Comparison of ENCODE assay signal across 32 cellular contexts in genomic region chr5:32733582-32734340, GRCh38. TPM values are rescaled to one million over a fixed set of nuclear protein-coding genes. Genes with fewer than 3 reads are reported as not detected.
"Had no signal": no experiment of that assay in that cellular context is flagged by ENCODE, and none has a peak within 500 bp of the region (broad histone marks: within the 10 kb centered on the region; RNA-seq: fewer than 3 reads in every experiment).

No MANE protein-coding gene starts in this region.

- ATAC-seq: activated CD4-positive, CD25-positive, alpha-beta regulatory T cell treated with anti-CD3 and anti-CD28 coated beads, Interleukin-2, amount 50 U/mL, for 24 hours; activated CD8-positive, alpha-beta T cell treated with anti-CD3 and anti-CD28 coated beads for 36 hours; activated T-cell treated with anti-CD3 and anti-CD28 coated beads, Interleukin-2, amount 50 U/mL, for 4 hours; activated T-helper 17 cell treated with anti-CD3 and anti-CD28 coated beads, Interleukin-2, amount 50 U/mL, for 72 hours; effector memory CD8-positive, alpha-beta T cell; foreskin keratinocyte; gastrocnemius medialis; T-helper 17 cell had no signal

- H3K4me1 ChIP-seq: foreskin keratinocyte, gastrocnemius medialis had no signal

- H3K27ac ChIP-seq: brain microvascular endothelial cell, esophagus muscularis mucosa, foreskin keratinocyte, gastrocnemius medialis, WERI-Rb-1 had no signal

- FAIRE-seq: astrocyte, bronchial epithelial cell, colon had no signal

- H3K9me3 ChIP-seq: esophagus muscularis mucosa, gastrocnemius medialis, heart left ventricle had no signal

- H3K4me3 ChIP-seq: esophagus muscularis mucosa, gastrocnemius medialis, heart left ventricle had no signal

- DNase-seq: activated B cell treated with CpG ODN at 0.5 μM for 24 hours; activated CD4-positive, alpha-beta T cell treated with anti-CD3 and anti-CD28 coated beads for 48 hours; activated CD4-positive, alpha-beta T cell treated with anti-CD3 and anti-CD28 coated beads, Interleukin-2, amount 50 U/mL, for 1 hour; activated CD4-positive, alpha-beta T cell treated with anti-CD3 and anti-CD28 coated beads, Interleukin-2, amount 50 U/mL, for 48 hours; activated CD8-positive, alpha-beta memory T cell treated with anti-CD3 and anti-CD28 coated beads for 24 hours; activated CD8-positive, alpha-beta T cell treated with anti-CD3 and anti-CD28 coated beads for 36 hours; activated effector memory CD4-positive, alpha-beta T cell treated with Interleukin-2 at 50 U/mL for 16 hours; activated gamma-delta T cell treated with Interleukin-2 at 50 U/mL for 16 hours; activated naive CD4-positive, alpha-beta T cell treated with anti-CD3 and anti-CD28 coated beads, Interleukin-2, amount 50 U/mL, for 16 hours; activated naive CD4-positive, alpha-beta T cell treated with Interleukin-2 at 50 U/mL for 16 hours; activated T-cell treated with anti-CD3 and anti-CD28 coated beads, Interleukin-2, amount 50 U/mL, for 4 hours; amniotic stem cell; anterior cingulate cortex; brain microvascular endothelial cell; cortex of kidney; dermis blood vessel endothelial cell; effector CD4-positive, alpha-beta T cell; effector memory CD8-positive, alpha-beta T cell; erythroblast; foreskin keratinocyte; gastrocnemius medialis; glutamatergic neuron; heart left ventricle; T-helper 17 cell; T1000; WERI-Rb-1 had no signal

- H3K27me3 ChIP-seq: brain microvascular endothelial cell, esophagus muscularis mucosa, gastrocnemius medialis, heart left ventricle had no signal

- H3K36me3 ChIP-seq: brain microvascular endothelial cell, esophagus muscularis mucosa, gastrocnemius medialis, WERI-Rb-1 had no signal

RNA-seq across cellular contexts. Expression of gene NPR3, which starts 22.6 kb away (rescaled TPM):
- total RNA-seq: activated B cell treated with CpG ODN at 0.5 μM for 24 hours, foreskin keratinocyte had no signal
- polyA plus RNA-seq: foreskin keratinocyte had no signal
